Comparison of ENCODE assay signal across 14 cellular contexts in the genomic region with DNA sequence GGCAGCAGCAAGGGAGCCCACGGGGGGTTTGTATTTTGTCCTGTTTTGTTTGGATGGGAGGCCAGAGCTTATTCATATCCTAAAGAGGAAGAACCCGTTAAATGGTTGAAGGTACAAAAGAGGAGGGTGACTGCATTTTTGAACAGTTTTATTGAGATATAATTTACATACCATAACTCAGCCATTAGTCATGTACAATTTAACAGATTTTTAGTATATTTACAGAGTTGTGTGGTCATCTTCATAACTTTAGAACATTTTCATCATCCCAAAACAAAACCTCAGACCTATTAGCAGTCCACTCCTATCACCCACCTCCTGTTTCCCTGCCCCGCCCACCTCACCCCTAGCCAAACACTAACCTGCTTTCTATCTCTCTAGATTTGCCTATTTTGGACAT.
"Had no signal": no experiment of that assay in that cellular context is flagged by ENCODE, and none has a peak within 500 bp of the region (broad histone marks: within the 10 kb centered on the region; RNA-seq: fewer than 3 reads in every experiment).

No MANE protein-coding gene starts in this region.

- H3K4me3 ChIP-seq: adrenal gland, lung had no signal

- H3K27ac Mint-ChIP-seq: activated B cell treated with CpG ODN at 0.5 μM for 24 hours; activated CD4-positive, alpha-beta T cell treated with anti-CD3 and anti-CD28 coated beads, Interleukin-2, amount 10 ng/mL, durations not matched to agents 7 days and 5 days; stimulated activated naive B cell treated with anti-CD40 and anti-IgM and Interleukin-4, amounts not matched to agents 10 μg/mL and 1 μg/mL and 100 μg/mL, for 72 hours; T-helper 17 cell had no signal

- H3K9me3 ChIP-seq: adrenal gland had no signal

- DNase-seq: activated B cell treated with CpG ODN at 0.5 μM for 24 hours; activated CD4-positive, alpha-beta T cell treated with anti-CD3 and anti-CD28 coated beads, Interleukin-2, amount 10 ng/mL, durations not matched to agents 7 days and 5 days; activated gamma-delta T cell treated with Interleukin-2 at 50 U/mL for 16 hours; activated T-cell treated with anti-CD3 and anti-CD28 coated beads for 4 hours; adrenal gland; caudate nucleus; cortex of kidney; effector memory CD8-positive, alpha-beta T cell; left colon; midbrain; right cardiac atrium; stimulated activated naive B cell treated with anti-CD40 and anti-IgM and Interleukin-4, amounts not matched to agents 10 μg/mL and 1 μg/mL and 100 μg/mL, for 72 hours; T-helper 17 cell had no signal

- H3K27me3 ChIP-seq: adrenal gland had no signal

- H3K27me3 Mint-ChIP-seq: activated B cell treated with CpG ODN at 0.5 μM for 24 hours; activated CD4-positive, alpha-beta T cell treated with anti-CD3 and anti-CD28 coated beads, Interleukin-2, amount 10 ng/mL, durations not matched to agents 7 days and 5 days; effector memory CD8-positive, alpha-beta T cell; stimulated activated naive B cell treated with anti-CD40 and anti-IgM and Interleukin-4, amounts not matched to agents 10 μg/mL and 1 μg/mL and 100 μg/mL, for 72 hours; T-helper 17 cell had no signal

- H3K4me3 Mint-ChIP-seq: activated B cell treated with CpG ODN at 0.5 μM for 24 hours; activated CD4-positive, alpha-beta T cell treated with anti-CD3 and anti-CD28 coated beads, Interleukin-2, amount 10 ng/mL, durations not matched to agents 7 days and 5 days; effector memory CD8-positive, alpha-beta T cell; stimulated activated naive B cell treated with anti-CD40 and anti-IgM and Interleukin-4, amounts not matched to agents 10 μg/mL and 1 μg/mL and 100 μg/mL, for 72 hours; T-helper 17 cell had no signal

- H3K27ac ChIP-seq: adrenal gland had no signal

- H3K9me3 Mint-ChIP-seq: activated B cell treated with CpG ODN at 0.5 μM for 24 hours; activated CD4-positive, alpha-beta T cell treated with anti-CD3 and anti-CD28 coated beads, Interleukin-2, amount 10 ng/mL, durations not matched to agents 7 days and 5 days; effector memory CD8-positive, alpha-beta T cell had no signal
